Comparison of ENCODE assay signal across 10 cellular contexts in the genomic region with DNA sequence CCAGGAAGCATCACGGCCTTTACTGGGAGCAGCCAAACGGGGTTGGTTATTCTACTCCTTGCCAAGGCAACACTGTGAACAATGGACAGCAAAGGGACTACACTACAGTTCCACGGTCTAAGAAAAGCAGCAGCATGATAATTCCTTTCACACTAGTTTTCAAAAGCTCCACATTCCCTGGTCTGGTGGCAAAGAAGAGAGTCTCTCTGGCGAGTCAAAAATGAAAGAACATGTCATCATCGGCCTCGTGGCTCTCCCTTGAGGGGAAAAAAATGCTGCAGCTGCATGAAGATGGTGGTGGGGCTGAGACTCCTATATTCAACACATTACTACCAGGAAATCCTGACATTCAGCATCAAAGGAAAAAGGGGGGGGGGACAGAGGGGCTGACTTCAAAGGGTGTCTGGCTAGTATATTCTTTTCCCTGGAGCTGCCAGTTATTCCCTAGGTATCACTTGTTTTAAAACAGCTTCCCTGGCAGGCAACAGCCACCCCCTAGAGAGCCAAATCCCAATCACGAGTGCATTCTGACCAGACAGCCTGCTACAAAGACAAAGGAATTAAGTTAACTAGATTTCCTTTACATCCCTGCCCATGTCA. TPM values are rescaled to one million over a fixed set of nuclear protein-coding genes. Genes with fewer than 3 reads are reported as not detected.
DNase-seq lines count a peak whose midpoint lies in the region; ATAC-seq and TF ChIP-seq lines count a peak whose summit lies in the region.
"Had no signal": no experiment of that assay in that cellular context is flagged by ENCODE, and none has a peak within 500 bp of the region (broad histone marks: within the 10 kb centered on the region; RNA-seq: fewer than 3 reads in every experiment).

No MANE protein-coding gene starts in this region.

- no peaks in the 10 kb centered on the region for H3K9me3 Mint-ChIP-seq in stimulated activated naive CD8-positive, alpha-beta T cell treated with anti-CD3 and anti-CD28 coated beads, Interleukin-15, Interleukin-2, amounts not matched to agents 100 ng/mL and 50 ng/mL, for 24 hours
- no peaks in the 10 kb centered on the region for H3K9me3 Mint-ChIP-seq in stimulated activated naive CD8-positive, alpha-beta T cell treated with anti-CD3 and anti-CD28 coated beads, Interleukin-15, amount 100 ng/mL, for 72 hours
- H3K9me3 Mint-ChIP-seq in effector memory CD8-positive, alpha-beta T cell, result no peaks in the 10 kb centered on the region
- no peaks in the 10 kb centered on the region for H3K9me3 Mint-ChIP-seq in nephron

- H3K27me3 Mint-ChIP-seq in stimulated activated naive CD8-positive, alpha-beta T cell treated with anti-CD3 and anti-CD28 coated beads, Interleukin-15, Interleukin-2, amounts not matched to agents 100 ng/mL and 50 ng/mL, for 24 hours, result no peaks in the 10 kb centered on the region
- H3K27me3 Mint-ChIP-seq in stimulated activated naive CD8-positive, alpha-beta T cell treated with anti-CD3 and anti-CD28 coated beads, Interleukin-15, amount 100 ng/mL, for 72 hours, result no peaks in the 10 kb centered on the region
- no peaks in the 10 kb centered on the region for H3K27me3 Mint-ChIP-seq in effector memory CD8-positive, alpha-beta T cell
- no peaks in the 10 kb centered on the region for H3K27me3 Mint-ChIP-seq in nephron (ENCODE audit: low read depth)

- peaks cover 3% of the 10 kb centered on the region for H3K4me1 Mint-ChIP-seq in stimulated activated naive CD8-positive, alpha-beta T cell treated with anti-CD3 and anti-CD28 coated beads, Interleukin-15, Interleukin-2, amounts not matched to agents 100 ng/mL and 50 ng/mL, for 24 hours (ENCODE audit: low read depth)
- H3K4me1 Mint-ChIP-seq in stimulated activated naive CD8-positive, alpha-beta T cell treated with anti-CD3 and anti-CD28 coated beads, Interleukin-15, amount 100 ng/mL, for 72 hours, result peaks cover 12% of the 10 kb centered on the region
- no peaks in the 10 kb centered on the region for H3K4me1 Mint-ChIP-seq in effector memory CD8-positive, alpha-beta T cell (ENCODE audit: low read depth in 2 of 2)
- H3K4me1 Mint-ChIP-seq in nephron, result no peaks in the 10 kb centered on the region

- H3K36me3 ChIP-seq in effector memory CD4-positive, alpha-beta T cell (ENCODE audit: control insufficient read depth, insufficient read depth, low read length), result peaks cover 29% of the 10 kb centered on the region
- no peaks in the 10 kb centered on the region for H3K36me3 ChIP-seq in ovary

- no peak overlapping the region for H3K27ac ChIP-seq in effector memory CD4-positive, alpha-beta T cell (ENCODE audit: insufficient read depth, low read length, poor library complexity, severe bottlenecking)
- H3K27ac ChIP-seq in ovary, result no peak overlapping the region
- H3K27ac ChIP-seq: WERI-Rb-1 had no signal

- H3K27ac Mint-ChIP-seq in stimulated activated naive CD8-positive, alpha-beta T cell treated with anti-CD3 and anti-CD28 coated beads, Interleukin-15, Interleukin-2, amounts not matched to agents 100 ng/mL and 50 ng/mL, for 24 hours, result peak overlapping the region; percentile 82
- H3K27ac Mint-ChIP-seq in stimulated activated naive CD8-positive, alpha-beta T cell treated with anti-CD3 and anti-CD28 coated beads, Interleukin-15, amount 100 ng/mL, for 72 hours, result peak overlapping the region in 1 of 2 donors; percentile 78
- H3K27ac Mint-ChIP-seq in effector memory CD8-positive, alpha-beta T cell, result peak overlapping the region; percentile 35 to 41
- peak overlapping the region in 2 of 3 experiments; percentile 15 to 35 for H3K27ac Mint-ChIP-seq in nephron

- no peak for DNase-seq in stimulated activated naive CD8-positive, alpha-beta T cell treated with anti-CD3 and anti-CD28 coated beads, Interleukin-15, amount 100 ng/mL, for 72 hours
- no peak for DNase-seq in effector memory CD8-positive, alpha-beta T cell
- DNase-seq in effector memory CD4-positive, alpha-beta T cell, result no peak
- DNase-seq in NCI-H1436 treated with DMSO at 0.1 percent for 48 hours (lab: John Stamatoyannopoulos, UW) (no peak), ovary (no peak)
- DNase-seq: central memory CD4-positive, alpha-beta T cell; WERI-Rb-1 had no signal

- no peak overlapping the region for H3K4me3 ChIP-seq in effector memory CD4-positive, alpha-beta T cell (ENCODE audit: insufficient read depth, low read depth, low read length, poor library complexity, severe bottlenecking)
- H3K4me3 ChIP-seq in ovary, result no peak overlapping the region

- TF ChIP-seq POLR2A in ovary (IDR thresholded peaks at IDR 0.05), result no peak

- intact Hi-C loops in ovary (cut with DNase I), result no loop called here

- no peaks in the 10 kb centered on the region for H3K4me1 ChIP-seq in effector memory CD4-positive, alpha-beta T cell (ENCODE audit: control insufficient read depth, insufficient read depth, low read length, poor library complexity, severe bottlenecking)
- H3K4me1 ChIP-seq in ovary (ENCODE audit: insufficient read depth), result no peaks in the 10 kb centered on the region

- ATAC-seq in stimulated activated naive CD8-positive, alpha-beta T cell treated with anti-CD3 and anti-CD28 coated beads, Interleukin-15, amount 100 ng/mL, for 72 hours, result no peak
- no peak for ATAC-seq in effector memory CD8-positive, alpha-beta T cell (replicated peaks)
- ATAC-seq in HG02759 (IDR thresholded peaks at IDR 0.05; ENCODE audit: unreplicated experiment), result no peak

- H3K36me3 Mint-ChIP-seq in stimulated activated naive CD8-positive, alpha-beta T cell treated with anti-CD3 and anti-CD28 coated beads, Interleukin-15, Interleukin-2, amounts not matched to agents 100 ng/mL and 50 ng/mL, for 24 hours (ENCODE audit: low read depth), result peaks cover 67% of the 10 kb centered on the region
- peaks cover 13% of the 10 kb centered on the region for H3K36me3 Mint-ChIP-seq in effector memory CD8-positive, alpha-beta T cell (ENCODE audit: insufficient read depth)
- H3K36me3 Mint-ChIP-seq in nephron (ENCODE audit: low read depth), result peaks cover 67% of the 10 kb centered on the region

- no peaks in the 10 kb centered on the region for H3K9me3 ChIP-seq in effector memory CD4-positive, alpha-beta T cell (ENCODE audit: control insufficient read depth, low read length)
- no peaks in the 10 kb centered on the region for H3K9me3 ChIP-seq in ovary

- no peak overlapping the region for H3K4me3 Mint-ChIP-seq in stimulated activated naive CD8-positive, alpha-beta T cell treated with anti-CD3 and anti-CD28 coated beads, Interleukin-15, Interleukin-2, amounts not matched to agents 100 ng/mL and 50 ng/mL, for 24 hours
- H3K4me3 Mint-ChIP-seq in stimulated activated naive CD8-positive, alpha-beta T cell treated with anti-CD3 and anti-CD28 coated beads, Interleukin-15, amount 100 ng/mL, for 72 hours, result no peak overlapping the region
- no peak overlapping the region for H3K4me3 Mint-ChIP-seq in effector memory CD8-positive, alpha-beta T cell
- H3K4me3 Mint-ChIP-seq in nephron, result no peak overlapping the region

- TF ChIP-seq EP300 in ovary (IDR thresholded peaks at IDR 0.05), result no peak

- TF ChIP-seq CTCF in nephron (IDR thresholded peaks at IDR 0.05; ENCODE audit: unreplicated experiment in 3 of 3), result no peak
- no peak for TF ChIP-seq CTCF in ovary (IDR thresholded peaks at IDR 0.05)

- no peaks in the 10 kb centered on the region for H3K27me3 ChIP-seq in effector memory CD4-positive, alpha-beta T cell (replicated peaks; ENCODE audit: control insufficient read depth, insufficient read depth, low read length, poor library complexity, severe bottlenecking)
- H3K27me3 ChIP-seq in ovary, result no peaks in the 10 kb centered on the region

- 64 to 69% (median 68%) methylated on average over 7 of the region's 7 CpGs for WGBS in ovary, 3 donors

RNA-seq across cellular contexts. Expression of gene SLC37A3, which starts 49.1 kb away (rescaled TPM):
- total RNA-seq in ovary, result 10 to 100 TPM; 30.6 to 74.6 (median 41.5) TPM
- 10 to 100 TPM; 30.9 to 38.2 TPM for polyA plus RNA-seq in ovary

RNA-seq across cellular contexts. Expression of gene RAB19, which starts 54.6 kb away (rescaled TPM):
- 1 to 10 TPM in 2 of 7 donors, under 1 TPM in 2, not detected in 3; 0.26 to 3.1 (median 1.2) TPM for total RNA-seq in ovary
- not detected for polyA plus RNA-seq in ovary
